8 cellular contexts compared by ENCODE assay signal in the genomic region with DNA sequence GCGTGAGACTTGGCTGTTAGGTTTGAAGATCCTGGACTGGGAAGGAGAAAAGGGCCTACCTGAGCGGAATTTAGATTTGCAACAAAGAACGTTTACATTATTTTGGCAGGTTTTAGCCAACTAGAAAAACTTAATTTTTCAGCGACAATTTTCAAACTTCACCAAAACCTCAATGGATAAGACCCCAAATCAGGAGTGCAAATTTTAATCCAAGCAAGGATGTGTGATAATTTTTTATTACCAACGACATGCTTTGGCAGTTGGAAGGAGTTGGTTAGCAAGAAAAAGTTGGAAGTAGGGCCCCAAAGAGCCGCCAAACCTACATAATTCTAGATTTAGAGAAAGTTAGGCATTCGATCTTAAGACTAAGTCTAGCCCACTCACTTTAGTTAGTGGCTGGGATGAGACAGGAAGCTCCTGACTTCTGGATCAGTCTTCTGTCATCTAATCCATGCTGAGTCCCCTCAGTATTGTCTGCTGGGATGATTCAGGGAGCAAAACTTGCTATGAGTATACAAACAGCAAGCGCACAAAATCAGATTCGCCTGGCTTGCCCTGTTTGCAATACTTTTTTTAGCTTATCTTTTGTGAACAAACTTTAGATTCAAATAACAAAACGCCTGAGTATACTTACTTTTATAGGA. TPM values are rescaled to one million over a fixed set of nuclear protein-coding genes. Genes with fewer than 3 reads are reported as not detected.
DNase-seq lines count a peak whose midpoint lies in the region; ATAC-seq and TF ChIP-seq lines count a peak whose summit lies in the region.

No MANE protein-coding gene starts in this region.

- H3K36me3 Mint-ChIP-seq in dendritic cell treated with granulocyte-macrophage colony-stimulating factor and Interleukin-4, amounts not matched to agents 40 ng/mL and 50 ng/mL, for 4 days (ENCODE audit: low read depth) = no peaks in the 10 kb centered on the region
- H3K36me3 Mint-ChIP-seq in natural killer cell = no peaks in the 10 kb centered on the region

- peak overlapping the region; percentile 61 for H3K4me3 Mint-ChIP-seq in dendritic cell treated with granulocyte-macrophage colony-stimulating factor and Interleukin-4, amounts not matched to agents 40 ng/mL and 50 ng/mL, for 4 days
- peak overlapping the region; percentile 75 for H3K4me3 Mint-ChIP-seq in natural killer cell

- no peaks in the 10 kb centered on the region for H3K27me3 Mint-ChIP-seq in dendritic cell treated with granulocyte-macrophage colony-stimulating factor and Interleukin-4, amounts not matched to agents 40 ng/mL and 50 ng/mL, for 4 days
- no peaks in the 10 kb centered on the region for H3K27me3 Mint-ChIP-seq in natural killer cell (ENCODE audit: low read depth in 2 of 2)

- DNase-seq in CD1c-positive myeloid dendritic cell (ENCODE audit: extremely low spot score) (peak; percentile 6), MG63 (peak; percentile 47), natural killer cell (no peak), NCI-H2029 treated with DMSO at 0.1 percent for 48 hours (lab: John Stamatoyannopoulos, UW) (no peak), epidermal melanocyte (ENCODE audit: insufficient read length, low spot score) (no peak), LoVo (ENCODE audit: low spot score) (no peak)

- peak overlapping the region; percentile 94 for H3K4me3 ChIP-seq in MG63

- no peaks in the 10 kb centered on the region for H3K27me3 ChIP-seq in MG63

- H3K9me3 ChIP-seq in MG63 = no peaks in the 10 kb centered on the region

- intact Hi-C loops in dendritic cell treated with granulocyte-macrophage colony-stimulating factor and Interleukin-4, amounts not matched to agents 40 ng/mL and 50 ng/mL, for 4 days (cut with micrococcal nuclease) = loop anchor here (5.0 kb wide), 1 partner anchor 135 kb away; no protein-coding TSS in a partner anchor
- intact Hi-C loops in natural killer cell (cut with micrococcal nuclease) = loop anchor here (5.0 kb wide), 1 partner anchor 135 kb away; no protein-coding TSS in a partner anchor

- no peak for TF ChIP-seq CTCF in natural killer cell (IDR thresholded peaks at IDR 0.05)

- no peak for ATAC-seq in natural killer cell
- no peak for ATAC-seq in GM18517 (IDR thresholded peaks at IDR 0.05; ENCODE audit: unreplicated experiment)

- peak overlapping the region; percentile 82 for H3K27ac Mint-ChIP-seq in dendritic cell treated with granulocyte-macrophage colony-stimulating factor and Interleukin-4, amounts not matched to agents 40 ng/mL and 50 ng/mL, for 4 days
- peak overlapping the region; percentile 36 to 50 for H3K27ac Mint-ChIP-seq in natural killer cell

- peaks cover 25% of the 10 kb centered on the region for H3K4me1 Mint-ChIP-seq in dendritic cell treated with granulocyte-macrophage colony-stimulating factor and Interleukin-4, amounts not matched to agents 40 ng/mL and 50 ng/mL, for 4 days (ENCODE audit: low read depth)
- peaks cover 11 to 14% of the 10 kb centered on the region in 2 donors for H3K4me1 Mint-ChIP-seq in natural killer cell

- H3K9me3 Mint-ChIP-seq in dendritic cell treated with granulocyte-macrophage colony-stimulating factor and Interleukin-4, amounts not matched to agents 40 ng/mL and 50 ng/mL, for 4 days = no peaks in the 10 kb centered on the region
- peaks cover 0 to 2% of the 10 kb centered on the region in 2 donors for H3K9me3 Mint-ChIP-seq in natural killer cell

- peaks cover 3% of the 10 kb centered on the region; the same call in 1 of the 2 replicates for H3K36me3 ChIP-seq in MG63

RNA-seq across cellular contexts. Expression of gene RDX, which starts 0.8 kb away (rescaled TPM):
- total RNA-seq in MG63 (2014; rRNA removed; shearing (Covaris generic); ENCODE audit: low replicate concordance) = 69.5 and 161 TPM in 2 replicates
- 10 to 100 TPM; 22.6 to 31.1 (median 25.9) TPM for total RNA-seq in natural killer cell

Comparison
In these comparisons a context has a peak if more than half of its experiments do, and no peak if none do; other contexts are left out.
1. DNase-seq: peak in CD1c-positive myeloid dendritic cell (single experiment) and MG63 (single experiment); none in natural killer cell (single experiment), NCI-H2029 treated with DMSO at 0.1 percent for 48 hours (single experiment), epidermal melanocyte (single experiment) and LoVo (single experiment).